ENCODE assay signal across 19 cellular contexts in the genomic region with DNA sequence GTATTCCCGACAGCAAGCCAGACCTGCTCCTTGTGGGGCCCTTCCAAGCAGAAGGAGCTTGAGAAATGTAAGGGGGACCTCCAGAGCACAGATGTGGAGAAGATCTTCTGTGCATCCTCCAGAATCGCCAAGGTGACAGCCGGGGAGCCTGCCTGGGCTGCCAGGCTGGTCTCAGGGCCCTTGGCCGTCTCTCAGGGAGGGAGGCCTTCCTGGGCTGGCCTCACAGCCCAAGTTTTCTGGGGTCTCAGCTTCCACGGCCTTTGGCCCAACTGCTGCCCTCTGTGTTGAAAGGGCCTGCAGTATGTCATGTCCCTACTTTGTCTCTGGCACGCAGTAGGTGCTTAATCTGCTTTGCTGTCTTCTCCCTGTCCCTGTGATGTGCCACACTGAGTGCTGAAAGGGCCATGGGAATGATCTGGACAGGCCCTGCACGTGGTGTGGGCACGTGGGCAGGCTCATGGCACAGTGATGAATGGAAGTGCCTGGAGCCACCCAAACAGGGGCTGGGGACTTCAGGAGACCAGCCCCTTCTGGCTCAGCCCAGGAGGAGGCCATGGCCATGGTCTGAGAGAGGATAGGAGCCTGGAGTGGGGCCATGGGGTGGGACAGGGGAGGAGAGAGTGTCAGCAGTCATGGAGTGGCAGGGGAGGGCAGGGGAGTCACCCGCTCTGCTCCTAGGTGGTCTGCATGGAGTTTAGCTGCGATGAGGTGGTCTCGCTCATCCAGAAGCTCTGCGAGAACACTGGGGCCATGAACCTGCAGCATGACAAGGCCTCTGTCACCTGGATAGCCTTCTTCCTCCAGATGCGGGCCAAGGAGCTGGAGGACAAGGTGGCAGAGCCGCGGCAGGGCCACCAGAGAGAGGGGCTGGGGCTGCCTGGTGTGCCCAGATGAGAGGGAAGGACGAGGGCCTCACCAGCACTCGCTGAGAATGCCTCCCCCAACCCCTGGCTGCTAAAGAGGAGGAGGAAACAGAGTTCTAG. TPM values are rescaled to one million over a fixed set of nuclear protein-coding genes. Genes with fewer than 3 reads are reported as not detected.
DNase-seq lines count a peak whose midpoint lies in the region; TF ChIP-seq lines count a peak whose summit lies in the region.
"Had no signal": no experiment of that assay in that cellular context is flagged by ENCODE, and none has a peak within 500 bp of the region (broad histone marks: within the 10 kb centered on the region; RNA-seq: fewer than 3 reads in every experiment).

No MANE protein-coding gene starts in this region.

- no peaks in the 10 kb centered on the region for H3K36me3 ChIP-seq in tibial artery
- no peaks in the 10 kb centered on the region for H3K36me3 ChIP-seq in CD4-positive, alpha-beta memory T cell (ENCODE audit: insufficient read depth, low read length)
- H3K36me3 ChIP-seq: BLaER1 had no signal

- TF ChIP-seq CTCF in coronary artery (IDR thresholded peaks at IDR 0.05) (no peak), tibial artery (IDR thresholded peaks at IDR 0.05) (no peak), GM10266 (IDR thresholded peaks at IDR 0.05; ENCODE audit: control insufficient read depth, insufficient read depth, low read depth, missing control alignments) (no peak), glutamatergic neuron (IDR thresholded peaks at IDR 0.05; ENCODE audit: partially characterized antibody, unreplicated experiment) (no peak)

- H3K27ac Mint-ChIP-seq in CD4-positive, alpha-beta memory T cell, result no peak overlapping the region
- no peak overlapping the region for H3K27ac Mint-ChIP-seq in glutamatergic neuron (ENCODE audit: unreplicated experiment)

- peaks cover 1 to 11% of the 10 kb centered on the region in 2 donors for H3K27me3 Mint-ChIP-seq in CD4-positive, alpha-beta memory T cell
- H3K27me3 Mint-ChIP-seq in glutamatergic neuron (ENCODE audit: unreplicated experiment), result peaks cover 7% of the 10 kb centered on the region

- no peaks in the 10 kb centered on the region for H3K4me1 Mint-ChIP-seq in CD4-positive, alpha-beta memory T cell
- peaks cover 3% of the 10 kb centered on the region for H3K4me1 Mint-ChIP-seq in glutamatergic neuron (ENCODE audit: low read depth, unreplicated experiment)

- intact Hi-C loops in tibial artery (cut with DNase I; ENCODE audit: low total_unique reads), result no loop called here
- intact Hi-C loops in CD4-positive, alpha-beta memory T cell (cut with micrococcal nuclease), result no loop called here

- H3K4me3 Mint-ChIP-seq in CD4-positive, alpha-beta memory T cell, result no peak overlapping the region
- H3K4me3 Mint-ChIP-seq in glutamatergic neuron (ENCODE audit: unreplicated experiment), result no peak overlapping the region

- no peak overlapping the region for H3K4me3 ChIP-seq in coronary artery
- H3K4me3 ChIP-seq in tibial artery, result no peak overlapping the region
- no peak overlapping the region for H3K4me3 ChIP-seq in CD4-positive, alpha-beta memory T cell (ENCODE audit: low read length in 2 of 2)
- H3K4me3 ChIP-seq: BLaER1 had no signal

- no peaks in the 10 kb centered on the region for H3K36me3 Mint-ChIP-seq in CD4-positive, alpha-beta memory T cell
- H3K36me3 Mint-ChIP-seq in glutamatergic neuron (ENCODE audit: unreplicated experiment), result no peaks in the 10 kb centered on the region

- CTCF ChIA-PET in CD4-positive, alpha-beta memory T cell (lab: Charles Lee; ENCODE audit: partially characterized antibody), result no interaction called here

- no peaks in the 10 kb centered on the region for H3K9me3 Mint-ChIP-seq in CD4-positive, alpha-beta memory T cell
- peaks cover 4% of the 10 kb centered on the region for H3K9me3 Mint-ChIP-seq in glutamatergic neuron (ENCODE audit: unreplicated experiment)

- peak; percentile 20 for DNase-seq in activated CD4-positive, CD25-positive, alpha-beta regulatory T cell treated with anti-CD3 and anti-CD28 coated beads, Interleukin-2, amount 50 U/mL, for 72 hours
- DNase-seq in activated CD4-positive, CD25-positive, alpha-beta regulatory T cell (lab: John Stamatoyannopoulos, UW), result no peak
- DNase-seq in coronary artery (ENCODE audit: low spot score), result peak; percentile 54
- DNase-seq in mesenteric fat pad (ENCODE audit: low spot score), result peak; percentile 57
- DNase-seq in tibial artery, result peak; percentile 4 to 40
- DNase-seq in CD4-positive, alpha-beta memory T cell, result no peak
- no peak for DNase-seq in GM10266 (ENCODE audit: extremely low spot score)
- no peak for DNase-seq in glutamatergic neuron
- DNase-seq: GF-D8, GOT3, KG1, NCI-H1048, NCI-H187, NCI-H748 treated with DMSO at 0.1 percent for 48 hours, PC-3 had no signal

- peaks cover 0 to 4% (median 0%) of the 10 kb centered on the region in 3 donors for H3K9me3 ChIP-seq in tibial artery
- H3K9me3 ChIP-seq in CD4-positive, alpha-beta memory T cell (ENCODE audit: control insufficient read depth in 1 of 2, low read length in 2 of 2), result no peaks in the 10 kb centered on the region
- H3K9me3 ChIP-seq: BLaER1 had no signal

- H3K27ac ChIP-seq in coronary artery, result no peak overlapping the region
- no peak overlapping the region for H3K27ac ChIP-seq in tibial artery
- no peak overlapping the region for H3K27ac ChIP-seq in CD4-positive, alpha-beta memory T cell (ENCODE audit: low read depth, low read length)
- H3K27ac ChIP-seq: 22Rv1 had no signal

- no peaks in the 10 kb centered on the region for H3K27me3 ChIP-seq in tibial artery
- H3K27me3 ChIP-seq in CD4-positive, alpha-beta memory T cell (ENCODE audit: insufficient read depth, low read length), result no peaks in the 10 kb centered on the region
- H3K27me3 ChIP-seq: BLaER1 had no signal

- H3K4me1 ChIP-seq in tibial artery, result no peaks in the 10 kb centered on the region
- H3K4me1 ChIP-seq in CD4-positive, alpha-beta memory T cell (ENCODE audit: insufficient read depth, low read length), result no peaks in the 10 kb centered on the region

- POLR2A ChIA-PET in CD4-positive, alpha-beta memory T cell (lab: Charles Lee; ENCODE audit: partially characterized antibody), result no interaction called here

RNA-seq across cellular contexts. Expression of gene HJURP, which starts 35.4 kb away (rescaled TPM):
- total RNA-seq in mesenteric fat pad (0.55 TPM), glutamatergic neuron (ENCODE audit: unreplicated experiment) (6.9 TPM)
- under 1 TPM; 0.19 to 0.44 TPM for total RNA-seq in CD4-positive, alpha-beta memory T cell
- not detected for polyA plus RNA-seq in CD4-positive, alpha-beta memory T cell

RNA-seq across cellular contexts. Expression of gene MROH2A, which starts 40.8 kb away (rescaled TPM):
- total RNA-seq in mesenteric fat pad, result not detected
- not detected for total RNA-seq in CD4-positive, alpha-beta memory T cell
- not detected for polyA plus RNA-seq in CD4-positive, alpha-beta memory T cell
- total RNA-seq in glutamatergic neuron (ENCODE audit: unreplicated experiment), result not detected
- total RNA-seq: M059J, PC-3, Right ventricle myocardium inferior had no signal

RNA-seq across cellular contexts. Expression of gene UGT1A1, which starts 58.9 kb away (rescaled TPM):
- total RNA-seq in mesenteric fat pad (0.32 TPM), glutamatergic neuron (ENCODE audit: unreplicated experiment) (not detected)
- total RNA-seq in CD4-positive, alpha-beta memory T cell, result not detected
- polyA plus RNA-seq in CD4-positive, alpha-beta memory T cell, result not detected
- total RNA-seq: M059J, Right ventricle myocardium inferior had no signal

Comparison
In these comparisons a context has a peak if more than half of its experiments do, and no peak if none do; other contexts are left out.
1. DNase-seq: peak in activated CD4-positive, CD25-positive, alpha-beta regulatory T cell treated with anti-CD3 and anti-CD28 coated beads, Interleukin-2, amount 50 U/mL, for 72 hours (single experiment), coronary artery (single experiment), mesenteric fat pad (single experiment) and tibial artery (2 of 2); none in activated CD4-positive, CD25-positive, alpha-beta regulatory T cell (0 of 4), CD4-positive, alpha-beta memory T cell (0 of 5), GM10266 (single experiment) and glutamatergic neuron (single experiment).